ENCODE assay signal across 21 cellular contexts in genomic region chr12:125188912-125189881, GRCh38. TPM values are rescaled to one million over a fixed set of nuclear protein-coding genes. Genes with fewer than 3 reads are reported as not detected.
DNase-seq lines count a peak whose midpoint lies in the region; ATAC-seq and TF ChIP-seq lines count a peak whose summit lies in the region.
"Had no signal": no experiment of that assay in that cellular context is flagged by ENCODE, and none has a peak within 500 bp of the region (broad histone marks: within the 10 kb centered on the region; RNA-seq: fewer than 3 reads in every experiment).

No MANE protein-coding gene starts in this region.

- no peaks in the 10 kb centered on the region for H4K20me1 ChIP-seq in H9 (ENCODE audit: control insufficient read depth, insufficient read depth, insufficient read length)

- H3K23ac ChIP-seq in H9 (ENCODE audit: insufficient read length, low read depth, low read length), result no peak overlapping the region

- no peak overlapping the region for H2AFZ ChIP-seq in H9 (ENCODE audit: low read length)

- H3K9ac ChIP-seq in H9 (ENCODE audit: extremely low read depth, insufficient read length, low read length) (no peak overlapping the region), iPS-15b (ENCODE audit: low read depth, low read length) (no peak overlapping the region)

- no peak for TF ChIP-seq CTCF in H9 (conservative IDR thresholded peaks at IDR 0.05)

- H3K27me3 Mint-ChIP-seq in H9 (ENCODE audit: low read depth), result peaks cover 87% of the 10 kb centered on the region

- H3K9me3 ChIP-seq in H9 (ENCODE audit: control insufficient read depth, low read depth, low read length) (no peaks in the 10 kb centered on the region), iPS-15b (ENCODE audit: control insufficient read depth, insufficient read depth, low read length) (no peaks in the 10 kb centered on the region)

- no CpG with 5 or more reads among the region's 19 CpGs for WGBS in H9 (ENCODE audit: extremely low coverage, insufficient read length, low lambda C conversion rate)

- no peak overlapping the region for H3T11ph ChIP-seq in H9 (ENCODE audit: low read length)

- no peak overlapping the region for H3K14ac ChIP-seq in H9 (ENCODE audit: insufficient read depth, low read length)

- H3K23me2 ChIP-seq in H9 (ENCODE audit: insufficient read length, low read depth, low read length, poor library complexity, severe bottlenecking), result peaks cover 31% of the 10 kb centered on the region

- H2BK5ac ChIP-seq in H9 (ENCODE audit: insufficient read length, low read length), result no peak overlapping the region

- peaks cover 56 to 66% of the 10 kb centered on the region in 2 experiments for H3K4me1 Mint-ChIP-seq in H9

- peaks cover 6% of the 10 kb centered on the region for H3K79me1 ChIP-seq in H9 (ENCODE audit: insufficient read depth, low read depth, low read length, poor library complexity, severe bottlenecking)

- no peak overlapping the region for H3K56ac ChIP-seq in H9 (ENCODE audit: insufficient read length, low read depth, low read length)

- no peak overlapping the region for H2BK15ac ChIP-seq in H9 (ENCODE audit: low read depth, low read length)

- peaks cover 0 to 7% (median 4%) of the 10 kb centered on the region in 3 experiments; a peak in 4 of 7 replicates for H3K36me3 Mint-ChIP-seq in H9 (ENCODE audit: insufficient read depth in 1 of 3, low read depth in 3 of 3)
- H3K36me3 Mint-ChIP-seq: activated naive CD4-positive, alpha-beta T cell treated with anti-CD3 and anti-CD28 coated beads, Interleukin-2, amount 10 ng/mL, durations not matched to agents 7 days and 5 days had no signal

- no peak overlapping the region for H2BK20ac ChIP-seq in H9 (ENCODE audit: low read depth, low read length, poor library complexity, severe bottlenecking)

- H2AK5ac ChIP-seq in H9 (ENCODE audit: insufficient read length, low read length), result no peak overlapping the region

- intact Hi-C loops in left cardiac atrium (cut with DNase I), result loop anchor here in 1 of 2 donors (10.0 kb wide), 1 partner anchor 216 kb away; no protein-coding TSS in a partner anchor

- no peak overlapping the region for H4K91ac ChIP-seq in H9 (ENCODE audit: insufficient read length, low read depth, low read length)

- peak overlapping the region in 1 of 3 experiments; percentile 98; a peak in 2 of 7 replicates for H3K27ac Mint-ChIP-seq in H9
- H3K27ac Mint-ChIP-seq: activated CD4-positive, alpha-beta T cell treated with anti-CD3 and anti-CD28 coated beads, Interleukin-2, amount 10 ng/mL, durations not matched to agents 7 days and 5 days; activated naive CD4-positive, alpha-beta T cell treated with anti-CD3 and anti-CD28 coated beads, Interleukin-2, amount 10 ng/mL, durations not matched to agents 7 days and 5 days; activated T-cell treated with anti-CD3 and anti-CD28 coated beads, Interleukin-2, amount 50 U/mL, for 72 hours; T-helper 2 cell treated with Interferon-gamma antibody and Interleukin-4, amounts not matched to agents 5 μg/mL and 100 μg/mL, for 36 hours had no signal

- H3K4me3 Mint-ChIP-seq in H9, result peak overlapping the region; percentile 45 to 92
- H3K4me3 Mint-ChIP-seq: activated CD4-positive, alpha-beta T cell treated with anti-CD3 and anti-CD28 coated beads, Interleukin-2, amount 10 ng/mL, durations not matched to agents 7 days and 5 days; activated naive CD4-positive, alpha-beta T cell treated with anti-CD3 and anti-CD28 coated beads, Interleukin-2, amount 10 ng/mL, durations not matched to agents 7 days and 5 days; activated T-cell treated with anti-CD3 and anti-CD28 coated beads, Interleukin-2, amount 50 U/mL, for 72 hours; T-helper 2 cell treated with Interferon-gamma antibody and Interleukin-4, amounts not matched to agents 5 μg/mL and 100 μg/mL, for 36 hours had no signal

- no peak overlapping the region for H4K5ac ChIP-seq in H9 (ENCODE audit: insufficient read length, low read depth, low read length)

- H3K27ac ChIP-seq in H9 (ENCODE audit: insufficient read length, low read depth, low read length) (no peak overlapping the region), angular gyrus (ENCODE audit: low read depth, low read length) (peak overlapping the region; percentile 26)
- H3K27ac ChIP-seq: cardiac muscle cell, VCaP had no signal

- H3K18ac ChIP-seq in H9 (ENCODE audit: insufficient read length, low read depth, low read length), result no peak overlapping the region

- H3K4me3 ChIP-seq in iPS-15b (ENCODE audit: low read depth, low read length), result peak overlapping the region; percentile 46
- H3K4me3 ChIP-seq: cardiac muscle cell had no signal

- H3K36me3 ChIP-seq in iPS-15b (ENCODE audit: control insufficient read depth, insufficient read depth, low read length), result no peaks in the 10 kb centered on the region
- H3K36me3 ChIP-seq: cardiac muscle cell had no signal

- peak overlapping the region; percentile 91 for H3K4me2 ChIP-seq in H9 (ENCODE audit: insufficient read depth, insufficient read length, low read length)

- H3K4me1 ChIP-seq in H9 (ENCODE audit: insufficient read depth, low read length), result peaks cover 25% of the 10 kb centered on the region
- H3K4me1 ChIP-seq in iPS-15b (ENCODE audit: control insufficient read depth, insufficient read depth, low read length), result peaks cover 29% of the 10 kb centered on the region

- ATAC-seq in HG03108 (IDR thresholded peaks at IDR 0.05; ENCODE audit: unreplicated experiment) (no peak), left cardiac atrium (no peak), HG03135 (IDR thresholded peaks at IDR 0.05; ENCODE audit: unreplicated experiment) (no peak)
- ATAC-seq: activated T-cell treated with anti-CD3 and anti-CD28 coated beads, Interleukin-2, amount 50 U/mL, for 72 hours; SK-N-SH treated with all-trans-retinoic acid at 6 μM for 48 hours; stimulated activated naive CD8-positive, alpha-beta T cell treated with anti-CD3 and anti-CD28 coated beads, Interleukin-15, Interleukin-2, amounts not matched to agents 100 U/mL and 50 U/mL, for 24 hours had no signal

- no peak overlapping the region for H3K4ac ChIP-seq in H9 (ENCODE audit: low read depth, low read length)

- DNase-seq in H9 (no peak), putamen (ENCODE audit: low spot score) (peak; percentile 66), left cardiac atrium (no peak), NCI-H526 treated with DMSO at 0.1 percent for 48 hours (lab: John Stamatoyannopoulos, UW) (no peak)
- DNase-seq: activated CD4-positive, alpha-beta T cell treated with anti-CD3 and anti-CD28 coated beads, Interleukin-2, amount 10 ng/mL, durations not matched to agents 7 days and 5 days; activated naive CD4-positive, alpha-beta T cell treated with anti-CD3 and anti-CD28 coated beads, Interleukin-2, amount 10 ng/mL, durations not matched to agents 7 days and 5 days; activated T-cell treated with anti-CD3 and anti-CD28 coated beads, Interleukin-2, amount 50 U/mL, for 72 hours; C1 segment of cervical spinal cord; NCI-H1694 treated with DMSO at 0.1 percent for 48 hours; NCI-H526; stimulated activated CD4-positive, alpha-beta T cell treated with anti-CD3 and anti-CD28 coated beads, Interleukin-12 subunit alpha, Interleukin-12 subunit beta, amount 100 ng/mL, for 4 hours; stimulated activated CD4-positive, alpha-beta T cell treated with anti-CD3 and anti-CD28 coated beads, Interleukin-4, amount 100 ng/mL, for 24 hours; stimulated activated naive CD8-positive, alpha-beta T cell treated with anti-CD3 and anti-CD28 coated beads, Interleukin-15, Interleukin-2, amounts not matched to agents 100 U/mL and 50 U/mL, for 24 hours had no signal

- H2BK120ac ChIP-seq in H9 (ENCODE audit: low read depth, low read length, poor library complexity, severe bottlenecking), result no peak overlapping the region

- H3K9me3 Mint-ChIP-seq in H9, result no peaks in the 10 kb centered on the region; a peak in 1 of 5 replicates
- H3K9me3 Mint-ChIP-seq: activated CD4-positive, alpha-beta T cell treated with anti-CD3 and anti-CD28 coated beads, Interleukin-2, amount 10 ng/mL, durations not matched to agents 7 days and 5 days; activated naive CD4-positive, alpha-beta T cell treated with anti-CD3 and anti-CD28 coated beads, Interleukin-2, amount 10 ng/mL, durations not matched to agents 7 days and 5 days; activated T-cell treated with anti-CD3 and anti-CD28 coated beads, Interleukin-2, amount 50 U/mL, for 72 hours; T-helper 2 cell treated with Interferon-gamma antibody and Interleukin-4, amounts not matched to agents 5 μg/mL and 100 μg/mL, for 36 hours had no signal

- no peak overlapping the region for H4K8ac ChIP-seq in H9 (replicated peaks; ENCODE audit: insufficient read length, low read depth, low read length)

- no peak overlapping the region for H2BK12ac ChIP-seq in H9 (ENCODE audit: insufficient read length, low read depth, low read length)

- H3K27me3 ChIP-seq in H9 (ENCODE audit: insufficient read depth, low read length) (no peaks in the 10 kb centered on the region; the same call in 1 of the 2 replicates), iPS-15b (ENCODE audit: control insufficient read depth, insufficient read depth, low read length) (peaks cover 34% of the 10 kb centered on the region)

- peaks cover 12% of the 10 kb centered on the region for H3K79me2 ChIP-seq in H9 (ENCODE audit: insufficient read depth, low read length)

RNA-seq across cellular contexts. Expression of gene TMEM132B, which starts 3.0 kb away (rescaled TPM):
- 4.7 and 5.5 TPM in 2 replicates for total RNA-seq in H9 (2021)
- 1 to 10 TPM; 2.4 to 2.8 TPM for total RNA-seq in left cardiac atrium
- total RNA-seq: activated CD4-positive, alpha-beta T cell treated with anti-CD3 and anti-CD28 coated beads, Interleukin-2, amount 10 ng/mL, durations not matched to agents 7 days and 5 days; activated T-cell treated with anti-CD3 and anti-CD28 coated beads, Interleukin-2, amount 50 U/mL, for 72 hours had no signal
